ENCODE assay signal across 22 cellular contexts in the genomic region with DNA sequence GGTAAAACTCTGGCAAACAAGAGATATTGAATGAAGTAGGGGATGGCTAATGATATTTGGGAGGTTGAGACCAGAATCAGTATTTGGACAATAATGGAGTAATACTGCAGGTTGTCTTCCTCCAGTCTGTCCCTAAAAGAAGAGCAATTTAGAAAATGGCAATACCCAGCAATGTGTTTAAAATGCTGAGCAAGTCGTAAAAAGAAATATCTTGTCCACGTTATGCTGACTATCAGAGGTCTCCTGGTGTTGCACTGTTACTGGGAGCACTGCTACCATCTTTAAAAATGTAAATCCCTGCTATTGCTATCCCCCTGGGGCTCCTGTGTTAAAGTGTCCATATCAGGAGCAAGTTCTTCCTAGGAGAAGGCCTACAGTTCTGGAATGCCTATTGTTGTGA. TPM values are rescaled to one million over a fixed set of nuclear protein-coding genes. Genes with fewer than 3 reads are reported as not detected.
DNase-seq lines count a peak whose midpoint lies in the region; ATAC-seq, FAIRE-seq and TF ChIP-seq lines count a peak whose summit lies in the region.
"Had no signal": no experiment of that assay in that cellular context is flagged by ENCODE, and none has a peak within 500 bp of the region (broad histone marks: within the 10 kb centered on the region; RNA-seq: fewer than 3 reads in every experiment).

No MANE protein-coding gene starts in this region.

- no peak for TF ChIP-seq RAD21 in K562 (CRISPR knock-in tag; conservative IDR thresholded peaks at IDR 0.05 in 1 of 2, IDR thresholded peaks at IDR 0.05 in 1 of 2)

- FAIRE-seq in K562 (lab: Jason Lieb, UNC), result no peak
- FAIRE-seq: A204.1, G401.6, GM12891 had no signal

- in situ Hi-C loops in K562 (cut with MboI), result no loop called here

- no TSS peak for BruUV-seq in K562 (replicated peaks; lab: Mats Ljungman, UMichigan)

- H3K4me3 ChIP-seq in HEK293 (ENCODE audit: low read depth, low read length) (no peak overlapping the region), K562 (no peak overlapping the region), psoas muscle (no peak overlapping the region), stomach (no peak overlapping the region)
- H3K4me3 ChIP-seq: BLaER1 had no signal

- ATAC-seq in K562 (no peak), psoas muscle (no peak), HG02678 (IDR thresholded peaks at IDR 0.05; ENCODE audit: unreplicated experiment) (no peak)

- H3K9me3 ChIP-seq in HEK293 (ENCODE audit: control insufficient read depth, insufficient read depth, low read depth, low read length) (no peaks in the 10 kb centered on the region), K562 (replicated peaks; ENCODE audit: control insufficient read depth, insufficient read depth, low read depth, low read length) (no peaks in the 10 kb centered on the region), psoas muscle (no peaks in the 10 kb centered on the region), stomach (no peaks in the 10 kb centered on the region)
- H3K9me3 ChIP-seq: BE2C, BLaER1 had no signal

- DNase-seq in K562 (ENCODE audit: extremely low read depth in 1 of 4, low spot score in 3 of 4), result no peak
- DNase-seq in psoas muscle, result no peak
- no peak for DNase-seq in stomach
- DNase-seq in NCI-H526 treated with DMSO at 0.1 percent for 48 hours (lab: John Stamatoyannopoulos, UW), result no peak
- no peak for DNase-seq in DMS153 (lab: John Stamatoyannopoulos, UW)
- DNase-seq: 8988T; ACHN; BE2C; C1 segment of cervical spinal cord; CD4-positive, alpha-beta memory T cell; CD4-positive, CD25-positive, alpha-beta regulatory T cell; CD8-positive, alpha-beta memory T cell; COR-L47; DMS 273 treated with DMSO at 0.1 percent for 48 hours; DMS79 treated with DMSO at 0.1 percent for 48 hours; GF-D8 had no signal

- POLR2A ChIA-PET in HEK293 (lab: Yijun Ruan, JAX) (no interaction called here), K562 (lab: Yijun Ruan, JAX) (interaction anchor here (0.9 to 2.6 kb wide), 3 partner anchors 8 to 16 kb away, joined by 4 to 18 read pairs (median 5); no protein-coding TSS in a partner anchor)

- no peaks in the 10 kb centered on the region for H4K20me1 ChIP-seq in K562 (replicated peaks; ENCODE audit: control insufficient read depth, insufficient read depth, low read length)
- H4K20me1 ChIP-seq: BLaER1 had no signal

- no peaks in the 10 kb centered on the region for H3K9me1 ChIP-seq in K562 (ENCODE audit: control insufficient read depth, insufficient read depth, low read length)

- intact Hi-C loops in K562 (cut with micrococcal nuclease), result loop anchor here (10.0 kb wide), 1 partner anchor 529 kb away; no protein-coding TSS in a partner anchor
- intact Hi-C loops in psoas muscle (cut with DNase I), result no loop called here
- intact Hi-C loops in stomach (cut with DNase I; ENCODE audit: low total_unique reads), result loop anchor here (10.0 kb wide), 1 partner anchor 49 kb away; no protein-coding TSS in a partner anchor

- H3K4me1 ChIP-seq in HEK293 (ENCODE audit: control insufficient read depth, insufficient read depth, low read length), result peaks cover 11% of the 10 kb centered on the region; the same call in 1 of the 2 replicates
- peaks cover 43 to 69% of the 10 kb centered on the region in 2 experiments for H3K4me1 ChIP-seq in K562 (replicated peaks in 1 of 2; ENCODE audit: control insufficient read depth in 2 of 2, insufficient read depth in 2 of 2, low read length in 2 of 2)
- H3K4me1 ChIP-seq in psoas muscle, result peaks cover 75% of the 10 kb centered on the region
- H3K4me1 ChIP-seq in stomach, result peaks cover 47 to 81% (median 68%) of the 10 kb centered on the region in 4 donors
- H3K4me1 ChIP-seq: BE2C, BLaER1 had no signal

- H3K36me3 ChIP-seq in HEK293 (ENCODE audit: control insufficient read depth in 2 of 2, insufficient read depth in 1 of 2, low read length in 2 of 2) (no peaks in the 10 kb centered on the region), K562 (ENCODE audit: control insufficient read depth, insufficient read depth, low read length) (peaks cover 9% of the 10 kb centered on the region; the same call in 1 of the 3 replicates), psoas muscle (ENCODE audit: insufficient read depth in 1 of 2, low read depth in 1 of 2) (no peaks in the 10 kb centered on the region), stomach (peaks cover 0 to 5% (median 0%) of the 10 kb centered on the region in 4 donors)
- H3K36me3 ChIP-seq: BE2C, BLaER1 had no signal

- CTCF ChIA-PET in HEK293 (lab: Yijun Ruan, JAX) (no interaction called here), K562 (lab: Yijun Ruan, JAX; ENCODE audit: low intra/inter-chr PET ratio) (no interaction called here)

- H3K27me3 ChIP-seq in K562 (ENCODE audit: control insufficient read depth in 2 of 2, insufficient read depth in 2 of 2, low read length in 2 of 2) (no peaks in the 10 kb centered on the region), psoas muscle (ENCODE audit: insufficient read depth in 3 of 3, low read length in 2 of 3) (no peaks in the 10 kb centered on the region), stomach (no peaks in the 10 kb centered on the region)
- H3K27me3 ChIP-seq: BE2C, BLaER1 had no signal

- no peak overlapping the region for H2AFZ ChIP-seq in K562 (ENCODE audit: low read depth, low read length)

- TF ChIP-seq POLR2A in K562 (conservative IDR thresholded peaks at IDR 0.05) (no peak), stomach (IDR thresholded peaks at IDR 0.05) (no peak)

- no peak overlapping the region for H3K9ac ChIP-seq in K562 (ENCODE audit: insufficient read depth in 1 of 2, low read depth in 2 of 2, low read length in 2 of 2)
- H3K9ac ChIP-seq: BLaER1 had no signal

- TF ChIP-seq CTCF in HEK293 (tag by site-specific recombination; IDR thresholded peaks at IDR 0.05), result no peak
- no peak for TF ChIP-seq CTCF in K562 (IDR thresholded peaks at IDR 0.05 in 2 of 3, conservative IDR thresholded peaks at IDR 0.05 in 1 of 3; ENCODE audit: insufficient read depth in 2 of 3, low read depth in 1 of 3, low read length in 3 of 3)
- TF ChIP-seq CTCF in psoas muscle (IDR thresholded peaks at IDR 0.05), result no peak
- no peak for TF ChIP-seq CTCF in stomach (IDR thresholded peaks at IDR 0.05)

- TF ChIP-seq EP300 in K562 (IDR thresholded peaks at IDR 0.05; ENCODE audit: low read length), result no peak
- TF ChIP-seq EP300 in stomach (IDR thresholded peaks at IDR 0.05), result no peak

- peaks cover 98% of the 10 kb centered on the region for H3K79me2 ChIP-seq in K562 (ENCODE audit: control insufficient read depth, insufficient read depth, low read length)

- no peak overlapping the region for H3K4me2 ChIP-seq in K562 (ENCODE audit: insufficient read depth, low read length)
- H3K4me2 ChIP-seq: BLaER1 had no signal

- H3K27ac ChIP-seq in HEK293 (ENCODE audit: extremely low read depth, low read depth, low read length) (no peak overlapping the region), K562 (ENCODE audit: extremely low read depth, low read depth, low read length) (peak overlapping the region; percentile 45; the same call in 2 of the 3 replicates), psoas muscle (peak overlapping the region; percentile 54), stomach (peak overlapping the region in 3 of 5 donors; percentile 46 to 71 (median 55))
- H3K27ac ChIP-seq: BLaER1 had no signal

- WGBS in K562 (ENCODE audit: insufficient coverage, low coverage, missing lambda C conversion rate), result 58% methylated on average over 2 of the region's 2 CpGs
- 80 to 91% (median 90%) methylated on average over 2 of the region's 2 CpGs for WGBS in psoas muscle, 3 donors
- 47 to 83% (median 69%) methylated on average over 2 of the region's 2 CpGs for WGBS in stomach, 5 donors

RNA-seq across cellular contexts. Expression of gene CYSTM1, which starts 10.4 kb away (rescaled TPM):
- total RNA-seq in K562 (2011; cell fraction: chromatin; rRNA removed; ENCODE audit: low replicate concordance), result 8.9 and 10.7 TPM in 2 replicates
- total RNA-seq in K562 (2011; cell fraction: nucleolus; rRNA removed), result 20.3 and 25.2 TPM in 2 replicates
- total RNA-seq in K562 (2011; cell fraction: nucleoplasm; rRNA removed), result 20.1 and 20.5 TPM in 2 replicates
- 76.1 and 127 TPM in 2 replicates for total RNA-seq in K562 (2014; rRNA removed)
- 66.6 and 94.6 TPM in 2 replicates for total RNA-seq in K562 (2014; rRNA removed; fragmentation: Illumina TruSeq; extraction: Trizol)
- total RNA-seq in K562 (2015; rRNA removed; fragmentation: Illumina TruSeq; extraction: Trizol), result 118 and 129 TPM in 2 replicates
- total RNA-seq in K562 (2021), result 76.2 and 86.6 TPM in 2 replicates
- polyA plus RNA-seq in K562 (2011; rRNA removed), result 92.8 and 98.2 TPM in 2 replicates
- 97.9 and 207 TPM in 2 replicates for polyA plus RNA-seq in K562 (2011; cell fraction: cytosol; rRNA removed)
- 39.9 and 50.7 TPM in 2 replicates for polyA plus RNA-seq in K562 (2011; cell fraction: nucleus; rRNA removed)
- 136 and 260 TPM in 2 replicates for polyA plus RNA-seq in K562 (2012)
- polyA plus RNA-seq in K562 (2014; fragmentation: Illumina TruSeq; extraction: Trizol), result 139 and 150 TPM in 2 replicates
- polyA plus RNA-seq in K562 (2014; fragmentation: Nextera tagmentation; extraction: Ambion mirVana), result 100 to 1,000 TPM; 363 to 422 TPM
- 108 and 126 TPM in 2 replicates for polyA plus RNA-seq in K562 (2014; rRNA removed)
- polyA minus RNA-seq in K562 (2011; rRNA and poly(A)+ RNA removed), result 31.6 and 43.3 TPM in 2 replicates
- polyA minus RNA-seq in K562 (2011; cell fraction: cytosol; rRNA and poly(A)+ RNA removed), result 48.6 and 56.5 TPM in 2 replicates
- 22.5 and 23.8 TPM in 2 replicates for polyA minus RNA-seq in K562 (2011; cell fraction: nucleus; rRNA and poly(A)+ RNA removed)
- 100 to 1,000 TPM; 193 to 408 (median 285) TPM for total RNA-seq in psoas muscle
- 100 to 1,000 TPM; 217 to 601 (median 297) TPM for polyA plus RNA-seq in psoas muscle
- total RNA-seq in stomach, result 1,000 to 10,000 TPM in 1 of 5 donors, 100 to 1,000 TPM in 3, 10 to 100 TPM in 1; 23.2 to 1,029 (median 220) TPM
- 1,000 to 10,000 TPM in 2 of 3 donors, 100 to 1,000 TPM in 1; 378 to 3,028 (median 2,014) TPM for polyA plus RNA-seq in stomach

RNA-seq across cellular contexts. Expression of gene IGIP, which starts 59.7 kb away (rescaled TPM):
- total RNA-seq in K562 (2011; cell fraction: chromatin; rRNA removed; ENCODE audit: low replicate concordance), result 1.4 and 5.9 TPM in 2 replicates
- 0.67 and 1.2 TPM in 2 replicates for total RNA-seq in K562 (2011; cell fraction: nucleolus; rRNA removed)
- total RNA-seq in K562 (2011; cell fraction: nucleoplasm; rRNA removed), result 3.4 and 9.5 TPM in 2 replicates
- 0.73 and 1.3 TPM in 2 replicates for total RNA-seq in K562 (2014; rRNA removed)
- total RNA-seq in K562 (2014; rRNA removed; fragmentation: Illumina TruSeq; extraction: Trizol), result 1.4 and 1.5 TPM in 2 replicates
- total RNA-seq in K562 (2015; rRNA removed; fragmentation: Illumina TruSeq; extraction: Trizol), result 1.4 and 1.6 TPM in 2 replicates
- 1.1 and 1.2 TPM in 2 replicates for total RNA-seq in K562 (2021)
- polyA plus RNA-seq in K562 (2011; rRNA removed), result 1.0 and 1.2 TPM in 2 replicates
- 0.19 and 0.86 TPM in 2 replicates for polyA plus RNA-seq in K562 (2011; cell fraction: cytosol; rRNA removed)
- polyA plus RNA-seq in K562 (2011; cell fraction: nucleus; rRNA removed), result 2.3 and 4.8 TPM in 2 replicates
- polyA plus RNA-seq in K562 (2012), result 1.1 and 2.3 TPM in 2 replicates
- polyA plus RNA-seq in K562 (2014; fragmentation: Illumina TruSeq; extraction: Trizol), result 0.96 and 1.5 TPM in 2 replicates
- under 1 TPM; 0.52 to 0.69 TPM for polyA plus RNA-seq in K562 (2014; fragmentation: Nextera tagmentation; extraction: Ambion mirVana)
- polyA plus RNA-seq in K562 (2014; rRNA removed), result 0.91 and 1.1 TPM in 2 replicates
- polyA minus RNA-seq in K562 (2011; rRNA and poly(A)+ RNA removed), result 1.4 and 2.2 TPM in 2 replicates
- 0.57 and 0.64 TPM in 2 replicates for polyA minus RNA-seq in K562 (2011; cell fraction: cytosol; rRNA and poly(A)+ RNA removed)
- polyA minus RNA-seq in K562 (2011; cell fraction: nucleus; rRNA and poly(A)+ RNA removed), result 1.3 and 3.1 TPM in 2 replicates
- 10 to 100 TPM in 2 of 4 donors, 1 to 10 TPM in 2; 5.1 to 11.6 (median 9.3) TPM for total RNA-seq in psoas muscle
- polyA plus RNA-seq in psoas muscle, result 1 to 10 TPM; 3.5 to 6.8 (median 3.6) TPM
- 10 to 100 TPM in 3 of 5 donors, 1 to 10 TPM in 2; 1.8 to 29.5 (median 14.3) TPM for total RNA-seq in stomach
- polyA plus RNA-seq in stomach, result 1 to 10 TPM; 4.6 to 6.6 (median 6.1) TPM

Comparison
In these comparisons a context has a peak if more than half of its experiments do, and no peak if none do; other contexts are left out.
1. intact Hi-C loops: an anchor here in K562 (10.0 kb wide) and stomach (10.0 kb wide); none called in psoas muscle.